ENCODE assay signal across 11 cellular contexts in the genomic region with DNA sequence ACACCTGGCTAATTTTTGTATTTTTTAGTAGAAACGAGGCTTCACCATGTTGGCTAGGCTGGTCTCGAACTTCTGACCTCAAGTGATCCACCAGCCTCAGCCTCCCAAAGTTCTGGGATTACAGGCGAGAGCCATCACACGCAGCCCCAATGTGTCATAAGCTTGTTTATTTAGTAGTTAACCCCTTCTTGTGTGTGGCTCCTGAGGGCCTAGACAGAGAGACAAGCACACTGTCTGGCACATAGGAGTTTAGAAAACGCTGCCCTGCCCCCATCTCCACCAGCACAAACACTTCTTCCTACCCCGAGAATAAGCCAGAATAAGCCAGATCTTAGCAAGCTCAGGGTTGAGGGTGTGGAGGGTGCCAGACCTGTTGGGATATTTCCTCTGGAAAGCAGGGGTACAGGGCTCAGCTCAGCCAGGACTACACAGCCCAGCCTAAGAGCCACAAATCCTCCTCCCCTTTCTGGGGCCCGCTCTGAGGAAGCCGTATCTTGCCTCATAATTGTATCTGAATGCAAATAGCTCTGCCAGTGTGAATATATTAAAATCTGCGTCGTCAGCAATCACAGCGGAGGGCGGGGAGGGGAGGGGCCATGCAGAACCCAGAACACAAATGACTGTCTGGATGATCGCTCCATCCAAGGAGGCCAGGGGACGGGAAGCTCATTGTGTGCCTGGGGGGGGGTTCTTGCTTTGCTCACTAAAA.
A peak's percentile ranks its signal among the peaks of the same experiment; 100 is the strongest.
DNase-seq lines count a peak whose midpoint lies in the region; ATAC-seq, FAIRE-seq and TF ChIP-seq lines count a peak whose summit lies in the region.
"Had no signal": no experiment of that assay in that cellular context is flagged by ENCODE, and none has a peak within 500 bp of the region (broad histone marks: within the 10 kb centered on the region; RNA-seq: fewer than 3 reads in every experiment).

No MANE protein-coding gene starts in this region.

- H3K27me3 Mint-ChIP-seq in activated T-cell treated with anti-CD3 and anti-CD28 coated beads, Interleukin-2, amount 50 U/mL, for 24 hours: peaks cover 3% of the 10 kb centered on the region

- TF ChIP-seq CTCF in bronchial epithelial cell (IDR thresholded peaks at IDR 0.05; ENCODE audit: insufficient read depth, low read length, severe bottlenecking) (no peak), lung (IDR thresholded peaks at IDR 0.05; ENCODE audit: control extremely low read depth, extremely low read depth) (no peak)

- peaks cover 6% of the 10 kb centered on the region for H3K9me3 Mint-ChIP-seq in activated T-cell treated with anti-CD3 and anti-CD28 coated beads, Interleukin-2, amount 50 U/mL, for 24 hours

- WGBS in lung, 2 donors: 44 to 68% methylated on average over 14 of the region's 14 CpGs

- no peak overlapping the region for H3K4me3 ChIP-seq in bronchial epithelial cell (ENCODE audit: low read depth, low read length)
- H3K4me3 ChIP-seq in lung: no peak overlapping the region

- no peak overlapping the region for H3K27ac Mint-ChIP-seq in activated T-cell treated with anti-CD3 and anti-CD28 coated beads, Interleukin-2, amount 50 U/mL, for 24 hours

- H3K27ac ChIP-seq in lung (ENCODE audit: low read depth in 1 of 2, low read length in 1 of 2): no peak overlapping the region

- no peak overlapping the region for H3K4me3 Mint-ChIP-seq in activated T-cell treated with anti-CD3 and anti-CD28 coated beads, Interleukin-2, amount 50 U/mL, for 24 hours

- H3K36me3 ChIP-seq in bronchial epithelial cell (ENCODE audit: control insufficient read depth, insufficient read depth, low read length) (no peaks in the 10 kb centered on the region), lung (ENCODE audit: control insufficient read depth in 2 of 2, insufficient read depth in 2 of 2, low read length in 2 of 2) (no peaks in the 10 kb centered on the region)

- H3K9me3 ChIP-seq in lung (ENCODE audit: control insufficient read depth in 2 of 2, insufficient read depth in 1 of 2, low read length in 1 of 2): peaks cover 0 to 2% of the 10 kb centered on the region in 2 donors

- DNase-seq in AG08396 (ENCODE audit: low spot score) (peak; percentile 56), HPDE6-E6E7 (ENCODE audit: extremely low spot score) (peak; percentile 36), bronchial epithelial cell (ENCODE audit: low read depth) (peak; percentile 72), lung (ENCODE audit: low spot score) (peak; percentile 33), NCI-H2081 (lab: John Stamatoyannopoulos, UW) (no peak)
- DNase-seq in activated T-cell treated with anti-CD3 and anti-CD28 coated beads, Interleukin-2, amount 50 U/mL, for 24 hours: no peak
- DNase-seq: aorta, mammary epithelial cell had no signal

- H3K27me3 ChIP-seq in bronchial epithelial cell (ENCODE audit: control insufficient read depth, insufficient read depth, low read length) (no peaks in the 10 kb centered on the region), lung (ENCODE audit: control insufficient read depth, insufficient read depth) (no peaks in the 10 kb centered on the region)

- ATAC-seq in lung (ENCODE audit: insufficient read depth, low FRiP score) (no peak), HG02973 (IDR thresholded peaks at IDR 0.05; ENCODE audit: unreplicated experiment) (no peak), GM18511 (IDR thresholded peaks at IDR 0.05; ENCODE audit: unreplicated experiment) (no peak)

- no peaks in the 10 kb centered on the region for H3K4me1 ChIP-seq in lung (ENCODE audit: control insufficient read depth in 2 of 2, insufficient read depth in 2 of 2, low read length in 2 of 2)

- no peaks in the 10 kb centered on the region for H3K36me3 Mint-ChIP-seq in activated T-cell treated with anti-CD3 and anti-CD28 coated beads, Interleukin-2, amount 50 U/mL, for 24 hours (ENCODE audit: low read depth)

- FAIRE-seq in bronchial epithelial cell (lab: Jason Lieb, UNC): no peak
- FAIRE-seq: frontal cortex had no signal

- H3K4me1 Mint-ChIP-seq in activated T-cell treated with anti-CD3 and anti-CD28 coated beads, Interleukin-2, amount 50 U/mL, for 24 hours (ENCODE audit: low read depth): no peaks in the 10 kb centered on the region

Comparison
In these comparisons a context has a peak if more than half of its experiments do, and no peak if none do; other contexts are left out.
1. DNase-seq: peak in AG08396 (single experiment), HPDE6-E6E7 (single experiment), bronchial epithelial cell (single experiment) and lung (single experiment); none in NCI-H2081 (0 of 2) and activated T-cell treated with anti-CD3 and anti-CD28 coated beads, Interleukin-2, amount 50 U/mL, for 24 hours (single experiment).